Comparison of ENCODE assay signal across 1 cellular context in the genomic region with DNA sequence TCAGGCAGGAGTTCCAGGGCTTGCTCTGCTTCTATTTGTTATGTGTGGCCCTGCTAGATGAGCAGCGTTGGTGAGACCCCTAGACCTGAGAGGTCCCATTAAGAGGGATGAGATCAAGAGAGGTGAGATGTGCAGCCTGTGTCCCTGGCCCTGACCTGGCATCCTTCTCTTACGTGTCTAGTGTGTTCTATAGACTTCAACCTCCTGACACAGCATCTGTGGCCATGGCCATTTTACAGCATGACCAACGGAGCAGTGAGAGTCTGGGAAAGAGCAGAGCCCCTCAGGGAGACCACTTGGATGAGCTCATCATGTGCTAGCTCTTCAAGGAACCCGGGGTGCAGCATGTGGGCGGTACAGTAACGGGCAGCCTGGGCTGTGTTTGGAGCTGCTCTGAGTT.
TF ChIP-seq lines count a peak whose summit lies in the region.

No MANE protein-coding gene starts in this region.

TF ChIP-seq in HepG2, 621 proteins besides CTCF, POLR2A, EP300 and RAD21 (continued from another document):
- TF ChIP-seq MZF1 (CRISPR knock-in tag; IDR thresholded peaks at IDR 0.05; ENCODE audit: borderline replicate concordance) (no peak), XBP1 (CRISPR knock-in tag; IDR thresholded peaks at IDR 0.05) (no peak), RNF2 (conservative IDR thresholded peaks at IDR 0.05; ENCODE audit: low read depth) (no peak), KLF11 (CRISPR knock-in tag; IDR thresholded peaks at IDR 0.05) (no peak), NR2F1 (CRISPR knock-in tag; IDR thresholded peaks at IDR 0.05) (no peak), MATR3 (CRISPR knock-in tag; IDR thresholded peaks at IDR 0.05) (no peak), TCF7L2 (IDR thresholded peaks at IDR 0.05; ENCODE audit: low read depth, low read length) (no peak), ZNF20 (CRISPR knock-in tag; IDR thresholded peaks at IDR 0.05) (no peak), ZNF510 (CRISPR knock-in tag; IDR thresholded peaks at IDR 0.05; ENCODE audit: low read depth) (no peak), ZBTB7B (CRISPR knock-in tag; IDR thresholded peaks at IDR 0.05) (no peak)
- TF ChIP-seq, protein P1, sequence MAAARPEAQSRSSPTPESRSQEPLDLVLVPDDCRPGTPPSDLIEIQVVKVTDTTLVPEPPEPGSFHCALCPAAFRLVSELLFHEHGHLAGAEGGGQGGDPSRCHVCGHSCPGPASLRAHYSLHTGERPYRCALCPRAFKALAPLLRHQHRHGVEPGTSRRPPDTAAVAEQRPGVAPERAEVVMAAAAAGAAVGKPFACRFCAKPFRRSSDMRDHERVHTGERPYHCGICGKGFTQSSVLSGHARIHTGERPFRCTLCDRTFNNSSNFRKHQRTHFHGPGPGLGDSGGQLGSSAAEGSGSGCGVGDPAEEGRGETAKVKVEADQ (CRISPR knock-in tag; IDR thresholded peaks at IDR 0.05; ENCODE audit: borderline replicate concordance), result no peak
